In the genomic region with DNA sequence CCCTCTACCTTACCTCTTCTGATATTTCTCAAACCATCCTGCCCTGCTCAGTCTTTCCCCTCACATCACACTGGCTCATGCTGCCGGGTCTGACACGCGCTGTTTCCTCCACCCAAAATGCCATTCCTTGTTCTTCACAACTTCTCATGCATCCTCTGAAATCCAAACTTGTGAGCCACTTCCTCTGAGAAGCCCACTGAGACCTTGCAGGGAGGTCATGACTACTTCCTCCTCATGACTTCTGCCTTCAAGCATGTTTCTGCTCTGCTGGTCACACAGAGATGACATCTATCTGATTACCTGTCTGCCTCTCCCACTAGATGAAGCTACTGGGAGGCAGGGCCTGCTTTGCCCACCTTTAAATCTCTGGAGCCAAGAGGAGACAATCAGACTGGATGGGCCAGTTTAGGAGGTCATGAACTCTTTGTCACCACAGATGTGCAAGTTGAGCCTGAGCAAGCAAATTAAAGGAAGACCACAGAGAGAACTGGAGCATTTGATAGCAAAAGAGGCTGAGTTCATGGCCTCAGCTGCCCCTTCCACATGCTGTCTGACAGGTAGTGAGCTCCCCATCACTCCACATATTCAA, we compare ENCODE assay signal across 11 cellular contexts.
DNase-seq lines count a peak whose midpoint lies in the region; ATAC-seq and TF ChIP-seq lines count a peak whose summit lies in the region.
"Had no signal": no experiment of that assay in that cellular context is flagged by ENCODE, and none has a peak within 500 bp of the region (broad histone marks: within the 10 kb centered on the region; RNA-seq: fewer than 3 reads in every experiment).

No MANE protein-coding gene starts in this region.

- no peak for TF ChIP-seq CTCF in fibroblast of villous mesenchyme (IDR thresholded peaks at IDR 0.05; ENCODE audit: insufficient read depth, low read depth, low read length)

- ATAC-seq in GM21723 (IDR thresholded peaks at IDR 0.05; ENCODE audit: unreplicated experiment) = peak; percentile 49
- no peak for ATAC-seq in GM19452 (IDR thresholded peaks at IDR 0.05; ENCODE audit: unreplicated experiment)

- in situ Hi-C loops in ACHN (cut with HindIII; ENCODE audit: low pct_ligation_motif_present, low pct_unique_long_range_greater_than_20kb, low sequenced_read_pairs) = no loop called here

- peak; percentile 84 for DNase-seq in ACHN
- DNase-seq in RKO (ENCODE audit: low spot score) = peak; percentile 63
- peak; percentile 65 for DNase-seq in fibroblast of villous mesenchyme (ENCODE audit: low read depth)
- no peak for DNase-seq in mucosa of gallbladder (ENCODE audit: low spot score)
- no peak for DNase-seq in HPDE6-E6E7 (ENCODE audit: extremely low spot score)
- DNase-seq in DMS79 treated with DMSO at 0.1 percent for 48 hours (lab: John Stamatoyannopoulos, UW) = no peak
- DNase-seq: CD4-positive, alpha-beta T cell; NCI-H69 had no signal

- no peak overlapping the region for H3K4me3 ChIP-seq in fibroblast of villous mesenchyme (ENCODE audit: low read depth, low read length)
- H3K4me3 ChIP-seq: adrenal gland had no signal

Comparison
In these comparisons a context has a peak if more than half of its experiments do, and no peak if none do; other contexts are left out.
1. DNase-seq: peak in ACHN (single experiment), RKO (single experiment) and fibroblast of villous mesenchyme (single experiment); none in mucosa of gallbladder (single experiment), HPDE6-E6E7 (single experiment) and DMS79 treated with DMSO at 0.1 percent for 48 hours (single experiment).